In the genomic region with DNA sequence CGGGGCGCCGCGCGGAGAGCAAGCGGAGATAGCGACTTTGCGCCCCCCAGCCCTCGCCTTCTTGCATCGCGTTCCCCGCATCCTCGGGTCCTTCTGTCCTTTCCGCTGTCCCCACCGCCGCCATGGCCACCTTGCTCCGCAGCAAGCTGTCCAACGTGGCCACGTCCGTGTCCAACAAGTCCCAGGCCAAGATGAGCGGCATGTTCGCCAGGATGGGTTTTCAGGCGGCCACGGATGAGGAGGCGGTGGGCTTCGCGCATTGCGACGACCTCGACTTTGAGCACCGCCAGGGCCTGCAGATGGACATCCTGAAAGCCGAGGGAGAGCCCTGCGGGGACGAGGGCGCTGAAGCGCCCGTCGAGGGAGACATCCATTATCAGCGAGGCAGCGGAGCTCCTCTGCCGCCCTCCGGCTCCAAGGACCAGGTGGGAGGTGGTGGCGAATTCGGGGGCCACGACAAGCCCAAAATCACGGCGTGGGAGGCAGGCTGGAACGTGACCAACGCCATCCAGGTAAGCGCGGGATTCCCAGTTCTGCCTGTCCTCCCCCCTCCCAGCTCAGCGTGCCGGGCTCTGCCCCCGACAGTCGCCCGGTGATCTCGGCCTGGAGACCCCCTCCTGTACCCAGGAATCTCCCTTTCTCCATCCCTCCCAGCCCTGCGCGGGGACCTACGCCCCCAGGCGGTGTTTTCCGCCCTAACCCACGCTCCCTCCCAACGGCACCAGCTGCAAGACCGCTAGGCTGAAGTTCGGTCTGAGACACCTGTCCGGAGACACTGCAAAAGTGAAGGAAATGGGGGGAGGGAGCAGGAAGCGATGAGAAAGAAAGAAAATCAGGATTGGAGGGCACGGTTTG, we compare ENCODE assay signal across 10 cellular contexts. TPM values are rescaled to one million over a fixed set of nuclear protein-coding genes. Genes with fewer than 3 reads are reported as not detected.
A peak's percentile ranks its signal among the peaks of the same experiment; 100 is the strongest.
DNase-seq lines count a peak whose midpoint lies in the region; ATAC-seq and TF ChIP-seq lines count a peak whose summit lies in the region.
"Had no signal": no experiment of that assay in that cellular context is flagged by ENCODE, and none has a peak within 500 bp of the region (broad histone marks: within the 10 kb centered on the region; RNA-seq: fewer than 3 reads in every experiment).

No MANE protein-coding gene starts in this region.

- H3K9me3 Mint-ChIP-seq in CD4-positive, alpha-beta T cell, result no peaks in the 10 kb centered on the region
- peaks cover 0 to 5% (median 0%) of the 10 kb centered on the region in 3 donors for H3K9me3 Mint-ChIP-seq in T-cell

- H3K4me3 Mint-ChIP-seq in CD4-positive, alpha-beta T cell, result peak overlapping the region; percentile 13
- peak overlapping the region in 2 of 3 donors; percentile 50 to 64 for H3K4me3 Mint-ChIP-seq in T-cell

- TF ChIP-seq CTCF in CD4-positive, alpha-beta T cell (IDR thresholded peaks at IDR 0.05), result no peak
- peak; percentile 15 for TF ChIP-seq CTCF in GM12873 (IDR thresholded peaks at IDR 0.05; ENCODE audit: insufficient read depth, low read depth, low read length, missing control alignments)

- no peaks in the 10 kb centered on the region for H3K9me3 ChIP-seq in CD4-positive, alpha-beta T cell (ENCODE audit: control insufficient read depth, low read length)
- peaks cover 4% of the 10 kb centered on the region for H3K9me3 ChIP-seq in iPS-18c (ENCODE audit: control insufficient read depth, insufficient read depth, low read length)

- POLR2A ChIA-PET in CD4-positive, alpha-beta T cell (lab: Charles Lee), result no interaction called here
- POLR2A ChIA-PET in T-cell (lab: Charles Lee), result no interaction called here

- peak overlapping the region; percentile 10 for H3K27ac Mint-ChIP-seq in CD4-positive, alpha-beta T cell
- H3K27ac Mint-ChIP-seq in T-cell, result no peak overlapping the region

- CTCF ChIA-PET in CD4-positive, alpha-beta T cell (lab: Charles Lee), result no interaction called here
- CTCF ChIA-PET in T-cell (lab: Charles Lee), result interaction anchor here in 1 of 2 donors (0.5 kb wide), 1 partner anchor 10 kb away, joined by 7 read pairs; no protein-coding TSS in a partner anchor

- no peak overlapping the region for H3K27ac ChIP-seq in CD4-positive, alpha-beta T cell (ENCODE audit: low read depth, low read length)
- H3K27ac ChIP-seq: GM23248 had no signal

- peaks cover 49% of the 10 kb centered on the region for H3K4me1 Mint-ChIP-seq in CD4-positive, alpha-beta T cell (ENCODE audit: low read depth)
- H3K4me1 Mint-ChIP-seq in T-cell, result peaks cover 49 to 55% (median 53%) of the 10 kb centered on the region in 3 donors

- H3K36me3 Mint-ChIP-seq in CD4-positive, alpha-beta T cell (ENCODE audit: low read depth), result no peaks in the 10 kb centered on the region
- peaks cover 4% of the 10 kb centered on the region for H3K36me3 Mint-ChIP-seq in T-cell

- DNase-seq in CD4-positive, alpha-beta T cell, result no peak
- peak in 2 of 34 experiments; percentile 13 to 25 for DNase-seq in T-cell
- DNase-seq in NCI-H774 (lab: John Stamatoyannopoulos, UW), result no peak
- no peak for DNase-seq in epidermal melanocyte (ENCODE audit: insufficient read length, low spot score)
- DNase-seq: GM23248 had no signal

- H3K27me3 Mint-ChIP-seq in CD4-positive, alpha-beta T cell, result peaks cover 86% of the 10 kb centered on the region
- peaks cover 77 to 90% of the 10 kb centered on the region in 2 donors for H3K27me3 Mint-ChIP-seq in T-cell

- H3K27me3 ChIP-seq in CD4-positive, alpha-beta T cell (ENCODE audit: control insufficient read depth, insufficient read depth, low read length), result peaks cover 94% of the 10 kb centered on the region

- no peak for ATAC-seq in CD4-positive, alpha-beta T cell (ENCODE audit: poor library complexity)
- ATAC-seq in T-cell (replicated peaks in 1 of 4) (peak in 1 of 4 experiments; percentile 21), HG02852 (IDR thresholded peaks at IDR 0.05; ENCODE audit: unreplicated experiment) (no peak), GM21529 (IDR thresholded peaks at IDR 0.05; ENCODE audit: unreplicated experiment) (no peak)

- H3K4me3 ChIP-seq in iPS-18c (ENCODE audit: insufficient read depth, low read depth, low read length), result peak overlapping the region; percentile 47
- H3K4me3 ChIP-seq: GM23248 had no signal

- intact Hi-C loops in CD4-positive, alpha-beta T cell (cut with DNase I, micrococcal nuclease), result no loop called here

RNA-seq across cellular contexts. Expression of gene SLC32A1, which starts 0.5 kb away (rescaled TPM):
- total RNA-seq in CD4-positive, alpha-beta T cell, result not detected
- total RNA-seq in T-cell, result not detected
- total RNA-seq: GM23248, urinary bladder had no signal

RNA-seq across cellular contexts. Expression of gene ACTR5, which starts 23.4 kb away (rescaled TPM):
- total RNA-seq in CD4-positive, alpha-beta T cell, result 10 to 100 TPM; 11.1 to 11.9 TPM
- total RNA-seq in T-cell, result 10 to 100 TPM; 15.8 to 20.1 (median 18.8) TPM
